Comparison of ENCODE assay signal across 12 cellular contexts in the genomic region with DNA sequence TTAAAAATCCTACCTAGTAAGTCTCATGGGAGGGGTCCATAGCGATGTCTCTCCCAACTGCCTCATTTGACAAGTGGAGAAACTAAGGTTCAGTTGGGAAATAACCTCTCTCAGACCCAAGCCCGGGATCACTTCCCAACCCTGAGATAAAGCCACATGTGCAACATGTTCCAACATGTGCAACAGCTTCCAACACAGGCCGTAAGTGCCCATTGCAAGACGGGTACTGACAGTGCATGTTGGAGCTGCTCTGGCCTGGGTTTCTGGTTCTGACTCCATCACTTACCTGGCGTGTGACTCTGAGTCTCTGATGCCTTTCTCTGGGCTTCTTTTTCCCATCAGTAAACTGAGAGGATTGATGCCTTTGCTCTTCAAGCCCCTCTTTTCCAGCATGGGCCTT. TPM values are rescaled to one million over a fixed set of nuclear protein-coding genes. Genes with fewer than 3 reads are reported as not detected.
"Had no signal": no experiment of that assay in that cellular context is flagged by ENCODE, and none has a peak within 500 bp of the region (broad histone marks: within the 10 kb centered on the region; RNA-seq: fewer than 3 reads in every experiment).

No MANE protein-coding gene starts in this region.

- H3K27ac Mint-ChIP-seq: activated CD4-positive, alpha-beta T cell treated with anti-CD3 and anti-CD28 coated beads, Interleukin-2, amount 10 ng/mL, durations not matched to agents 7 days and 5 days; activated naive CD4-positive, alpha-beta T cell treated with anti-CD3 and anti-CD28 coated beads, Interleukin-2, amount 10 ng/mL, durations not matched to agents 7 days and 5 days; activated T-helper 2 cell treated with anti-CD3 and anti-CD28 coated beads, Interferon-gamma antibody, Interleukin-2, Interleukin-4, amounts not matched to agents 10 μg/mL and 5 μg/mL and 100 μg/mL, durations not matched to agents 14 hours and 24 hours and 36 hours; stimulated activated naive CD8-positive, alpha-beta T cell treated with anti-CD3 and anti-CD28 coated beads, Interleukin-15, Interleukin-2, amounts not matched to agents 100 ng/mL and 50 ng/mL, for 24 hours; T-helper 2 cell treated with Interferon-gamma antibody and Interleukin-4, amounts not matched to agents 5 μg/mL and 100 μg/mL, for 36 hours had no signal

- H3K9me3 ChIP-seq: ascending aorta, spleen, upper lobe of right lung had no signal

- H3K4me3 Mint-ChIP-seq: activated CD4-positive, alpha-beta T cell treated with anti-CD3 and anti-CD28 coated beads, Interleukin-2, amount 10 ng/mL, durations not matched to agents 7 days and 5 days; activated naive CD4-positive, alpha-beta T cell treated with anti-CD3 and anti-CD28 coated beads, Interleukin-2, amount 10 ng/mL, durations not matched to agents 7 days and 5 days; stimulated activated naive CD8-positive, alpha-beta T cell treated with anti-CD3 and anti-CD28 coated beads, Interleukin-15, Interleukin-2, amounts not matched to agents 100 ng/mL and 50 ng/mL, for 24 hours; T-helper 2 cell treated with Interferon-gamma antibody and Interleukin-4, amounts not matched to agents 5 μg/mL and 100 μg/mL, for 36 hours had no signal

- H3K4me1 ChIP-seq: spleen, upper lobe of right lung had no signal

- H3K36me3 Mint-ChIP-seq: activated naive CD4-positive, alpha-beta T cell treated with anti-CD3 and anti-CD28 coated beads, Interleukin-2, amount 10 ng/mL, durations not matched to agents 7 days and 5 days had no signal

- H3K4me1 Mint-ChIP-seq: activated CD4-positive, alpha-beta T cell treated with anti-CD3 and anti-CD28 coated beads, Interleukin-2, amount 10 ng/mL, durations not matched to agents 7 days and 5 days; activated naive CD4-positive, alpha-beta T cell treated with anti-CD3 and anti-CD28 coated beads, Interleukin-2, amount 10 ng/mL, durations not matched to agents 7 days and 5 days had no signal

- H3K36me3 ChIP-seq: ascending aorta, spleen, upper lobe of right lung had no signal

- H3K27me3 ChIP-seq: ascending aorta, upper lobe of right lung had no signal

- DNase-seq: activated CD4-positive, alpha-beta T cell treated with anti-CD3 and anti-CD28 coated beads, Interleukin-2, amount 10 ng/mL, durations not matched to agents 7 days and 5 days; activated CD4-positive, CD25-positive, alpha-beta regulatory T cell; kidney glomerular epithelial cell; spleen; upper lobe of right lung had no signal

- H3K9me3 Mint-ChIP-seq: activated CD4-positive, alpha-beta T cell treated with anti-CD3 and anti-CD28 coated beads, Interleukin-2, amount 10 ng/mL, durations not matched to agents 7 days and 5 days; activated naive CD4-positive, alpha-beta T cell treated with anti-CD3 and anti-CD28 coated beads, Interleukin-2, amount 10 ng/mL, durations not matched to agents 7 days and 5 days; activated T-helper 2 cell treated with anti-CD3 and anti-CD28 coated beads, Interferon-gamma antibody, Interleukin-2, Interleukin-4, amounts not matched to agents 10 μg/mL and 5 μg/mL and 100 μg/mL, durations not matched to agents 14 hours and 24 hours and 36 hours; stimulated activated naive CD8-positive, alpha-beta T cell treated with anti-CD3 and anti-CD28 coated beads, Interleukin-15, Interleukin-2, amounts not matched to agents 100 ng/mL and 50 ng/mL, for 24 hours; T-helper 2 cell treated with Interferon-gamma antibody and Interleukin-4, amounts not matched to agents 5 μg/mL and 100 μg/mL, for 36 hours had no signal

- ATAC-seq: sciatic nerve had no signal

- H3K27me3 Mint-ChIP-seq: activated CD4-positive, alpha-beta T cell treated with anti-CD3 and anti-CD28 coated beads, Interleukin-2, amount 10 ng/mL, durations not matched to agents 7 days and 5 days; stimulated activated naive CD8-positive, alpha-beta T cell treated with anti-CD3 and anti-CD28 coated beads, Interleukin-15, Interleukin-2, amounts not matched to agents 100 ng/mL and 50 ng/mL, for 24 hours had no signal

- H3K4me3 ChIP-seq: ascending aorta, spleen, upper lobe of right lung had no signal

- H3K27ac ChIP-seq: ascending aorta, spleen, upper lobe of right lung had no signal

RNA-seq across cellular contexts. Expression of gene FOXO6, which starts 38.0 kb away (rescaled TPM):
- total RNA-seq: activated CD4-positive, alpha-beta T cell treated with anti-CD3 and anti-CD28 coated beads, Interleukin-2, amount 10 ng/mL, durations not matched to agents 7 days and 5 days; osteoblast had no signal
